In the genomic region with DNA sequence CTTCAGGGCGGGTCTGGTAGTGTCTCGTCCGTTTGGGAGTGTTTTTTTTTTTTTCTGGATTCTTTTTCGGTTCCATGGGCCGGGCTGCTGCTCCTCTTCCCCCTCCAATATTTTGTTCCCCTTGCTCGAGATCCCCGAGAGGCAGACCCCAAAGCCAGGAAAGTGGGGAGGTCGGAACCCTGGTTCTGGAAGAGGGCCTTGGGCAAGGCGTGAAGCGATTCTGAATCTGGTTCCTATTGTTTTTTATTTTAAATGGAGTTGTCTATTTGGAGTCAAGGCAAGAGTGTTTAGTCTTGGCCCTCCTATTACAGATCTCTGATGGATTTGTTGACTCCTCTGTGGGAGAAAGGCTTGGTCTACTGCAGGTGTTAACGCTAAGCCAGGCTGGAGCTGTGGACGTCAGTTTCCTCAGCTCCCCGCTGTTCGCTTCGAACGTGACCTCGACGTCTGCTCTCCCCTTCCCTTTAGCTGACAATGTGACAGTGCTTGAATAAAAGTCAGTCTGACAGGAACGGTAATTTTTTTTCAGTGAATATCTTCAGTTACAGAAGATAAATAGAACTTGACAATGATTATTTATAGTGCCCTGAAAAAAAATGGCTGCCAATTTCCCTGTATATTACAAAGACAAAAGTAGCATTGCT, we compare ENCODE assay signal across 1 cellular context.
TF ChIP-seq lines count a peak whose summit lies in the region.

No MANE protein-coding gene starts in this region.

TF ChIP-seq in HepG2, 621 proteins besides CTCF, POLR2A, EP300 and RAD21 (continued from another document and continues in another):
- TF ChIP-seq, protein P1, sequence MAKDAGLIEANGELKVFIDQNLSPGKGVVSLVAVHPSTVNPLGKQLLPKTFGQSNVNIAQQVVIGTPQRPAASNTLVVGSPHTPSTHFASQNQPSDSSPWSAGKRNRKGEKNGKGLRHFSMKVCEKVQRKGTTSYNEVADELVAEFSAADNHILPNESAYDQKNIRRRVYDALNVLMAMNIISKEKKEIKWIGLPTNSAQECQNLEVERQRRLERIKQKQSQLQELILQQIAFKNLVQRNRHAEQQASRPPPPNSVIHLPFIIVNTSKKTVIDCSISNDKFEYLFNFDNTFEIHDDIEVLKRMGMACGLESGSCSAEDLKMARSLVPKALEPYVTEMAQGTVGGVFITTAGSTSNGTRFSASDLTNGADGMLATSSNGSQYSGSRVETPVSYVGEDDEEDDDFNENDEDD (CRISPR knock-in tag; IDR thresholded peaks at IDR 0.05; ENCODE audit: borderline replicate concordance): 0 out of 2 replicates have a peak, but pooled peaks have one; percentile 52
- TF ChIP-seq GLI4 (CRISPR knock-in tag; IDR thresholded peaks at IDR 0.05; ENCODE audit: borderline replicate concordance) (0 out of 2 replicates have a peak, but pooled peaks have one; percentile 23), MTF2 (CRISPR knock-in tag; IDR thresholded peaks at IDR 0.05; ENCODE audit: borderline replicate concordance) (no peak), ZNF720 (CRISPR knock-in tag; IDR thresholded peaks at IDR 0.05) (no peak), ZNF709 (CRISPR knock-in tag; IDR thresholded peaks at IDR 0.05) (0 out of 2 replicates have a peak, but pooled peaks have one; percentile 48), FLYWCH1 (CRISPR knock-in tag; IDR thresholded peaks at IDR 0.05) (0 out of 2 replicates have a peak, but pooled peaks have one; percentile 20), ATF1 (CRISPR knock-in tag; IDR thresholded peaks at IDR 0.05) (peak; percentile 12; the same call in 1 of the 2 replicates), ZNF563 (CRISPR knock-in tag; IDR thresholded peaks at IDR 0.05) (peak; percentile 55; the same call in 1 of the 2 replicates), NFKBIZ (CRISPR knock-in tag; IDR thresholded peaks at IDR 0.05) (no peak), ZNF878 (CRISPR knock-in tag; IDR thresholded peaks at IDR 0.05) (peak; percentile 62; the same call in 1 of the 2 replicates), ZNF432 (CRISPR knock-in tag; IDR thresholded peaks at IDR 0.05; ENCODE audit: borderline replicate concordance) (no peak), HNRNPK (IDR thresholded peaks at IDR 0.05; ENCODE audit: low read depth, low read length, poor library complexity, severe bottlenecking) (no peak), ZNF282 (IDR thresholded peaks at IDR 0.05; ENCODE audit: partially characterized antibody) (no peak), ZNF782 (CRISPR knock-in tag; IDR thresholded peaks at IDR 0.05; ENCODE audit: borderline replicate concordance) (0 out of 2 replicates have a peak, but pooled peaks have one; percentile 17), ZNF264 (CRISPR knock-in tag; IDR thresholded peaks at IDR 0.05) (no peak), ZNF781 (CRISPR knock-in tag; IDR thresholded peaks at IDR 0.05; ENCODE audit: borderline replicate concordance, not compliant biosample characterization) (peak; percentile 88), HDAC2 (CRISPR knock-in tag; IDR thresholded peaks at IDR 0.05) (no peak), NCOA1 (CRISPR knock-in tag; IDR thresholded peaks at IDR 0.05) (0 out of 2 replicates have a peak, but pooled peaks have one; percentile 3), YY1 (IDR thresholded peaks at IDR 0.05; ENCODE audit: insufficient read depth, insufficient replicate concordance, low read depth, low read length) (peak; percentile 70)
- TF ChIP-seq, protein P2, sequence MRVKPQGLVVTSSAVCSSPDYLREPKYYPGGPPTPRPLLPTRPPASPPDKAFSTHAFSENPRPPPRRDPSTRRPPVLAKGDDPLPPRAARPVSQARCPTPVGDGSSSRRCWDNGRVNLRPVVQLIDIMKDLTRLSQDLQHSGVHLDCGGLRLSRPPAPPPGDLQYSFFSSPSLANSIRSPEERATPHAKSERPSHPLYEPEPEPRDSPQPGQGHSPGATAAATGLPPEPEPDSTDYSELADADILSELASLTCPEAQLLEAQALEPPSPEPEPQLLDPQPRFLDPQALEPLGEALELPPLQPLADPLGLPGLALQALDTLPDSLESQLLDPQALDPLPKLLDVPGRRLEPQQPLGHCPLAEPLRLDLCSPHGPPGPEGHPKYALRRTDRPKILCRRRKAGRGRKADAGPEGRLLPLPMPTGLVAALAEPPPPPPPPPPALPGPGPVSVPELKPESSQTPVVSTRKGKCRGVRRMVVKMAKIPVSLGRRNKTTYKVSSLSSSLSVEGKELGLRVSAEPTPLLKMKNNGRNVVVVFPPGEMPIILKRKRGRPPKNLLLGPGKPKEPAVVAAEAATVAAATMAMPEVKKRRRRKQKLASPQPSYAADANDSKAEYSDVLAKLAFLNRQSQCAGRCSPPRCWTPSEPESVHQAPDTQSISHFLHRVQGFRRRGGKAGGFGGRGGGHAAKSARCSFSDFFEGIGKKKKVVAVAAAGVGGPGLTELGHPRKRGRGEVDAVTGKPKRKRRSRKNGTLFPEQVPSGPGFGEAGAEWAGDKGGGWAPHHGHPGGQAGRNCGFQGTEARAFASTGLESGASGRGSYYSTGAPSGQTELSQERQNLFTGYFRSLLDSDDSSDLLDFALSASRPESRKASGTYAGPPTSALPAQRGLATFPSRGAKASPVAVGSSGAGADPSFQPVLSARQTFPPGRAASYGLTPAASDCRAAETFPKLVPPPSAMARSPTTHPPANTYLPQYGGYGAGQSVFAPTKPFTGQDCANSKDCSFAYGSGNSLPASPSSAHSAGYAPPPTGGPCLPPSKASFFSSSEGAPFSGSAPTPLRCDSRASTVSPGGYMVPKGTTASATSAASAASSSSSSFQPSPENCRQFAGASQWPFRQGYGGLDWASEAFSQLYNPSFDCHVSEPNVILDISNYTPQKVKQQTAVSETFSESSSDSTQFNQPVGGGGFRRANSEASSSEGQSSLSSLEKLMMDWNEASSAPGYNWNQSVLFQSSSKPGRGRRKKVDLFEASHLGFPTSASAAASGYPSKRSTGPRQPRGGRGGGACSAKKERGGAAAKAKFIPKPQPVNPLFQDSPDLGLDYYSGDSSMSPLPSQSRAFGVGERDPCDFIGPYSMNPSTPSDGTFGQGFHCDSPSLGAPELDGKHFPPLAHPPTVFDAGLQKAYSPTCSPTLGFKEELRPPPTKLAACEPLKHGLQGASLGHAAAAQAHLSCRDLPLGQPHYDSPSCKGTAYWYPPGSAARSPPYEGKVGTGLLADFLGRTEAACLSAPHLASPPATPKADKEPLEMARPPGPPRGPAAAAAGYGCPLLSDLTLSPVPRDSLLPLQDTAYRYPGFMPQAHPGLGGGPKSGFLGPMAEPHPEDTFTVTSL (CRISPR knock-in tag; IDR thresholded peaks at IDR 0.05; ENCODE audit: borderline replicate concordance): peak; percentile 35; the same call in 1 of the 2 replicates
- TF ChIP-seq, protein P3, sequence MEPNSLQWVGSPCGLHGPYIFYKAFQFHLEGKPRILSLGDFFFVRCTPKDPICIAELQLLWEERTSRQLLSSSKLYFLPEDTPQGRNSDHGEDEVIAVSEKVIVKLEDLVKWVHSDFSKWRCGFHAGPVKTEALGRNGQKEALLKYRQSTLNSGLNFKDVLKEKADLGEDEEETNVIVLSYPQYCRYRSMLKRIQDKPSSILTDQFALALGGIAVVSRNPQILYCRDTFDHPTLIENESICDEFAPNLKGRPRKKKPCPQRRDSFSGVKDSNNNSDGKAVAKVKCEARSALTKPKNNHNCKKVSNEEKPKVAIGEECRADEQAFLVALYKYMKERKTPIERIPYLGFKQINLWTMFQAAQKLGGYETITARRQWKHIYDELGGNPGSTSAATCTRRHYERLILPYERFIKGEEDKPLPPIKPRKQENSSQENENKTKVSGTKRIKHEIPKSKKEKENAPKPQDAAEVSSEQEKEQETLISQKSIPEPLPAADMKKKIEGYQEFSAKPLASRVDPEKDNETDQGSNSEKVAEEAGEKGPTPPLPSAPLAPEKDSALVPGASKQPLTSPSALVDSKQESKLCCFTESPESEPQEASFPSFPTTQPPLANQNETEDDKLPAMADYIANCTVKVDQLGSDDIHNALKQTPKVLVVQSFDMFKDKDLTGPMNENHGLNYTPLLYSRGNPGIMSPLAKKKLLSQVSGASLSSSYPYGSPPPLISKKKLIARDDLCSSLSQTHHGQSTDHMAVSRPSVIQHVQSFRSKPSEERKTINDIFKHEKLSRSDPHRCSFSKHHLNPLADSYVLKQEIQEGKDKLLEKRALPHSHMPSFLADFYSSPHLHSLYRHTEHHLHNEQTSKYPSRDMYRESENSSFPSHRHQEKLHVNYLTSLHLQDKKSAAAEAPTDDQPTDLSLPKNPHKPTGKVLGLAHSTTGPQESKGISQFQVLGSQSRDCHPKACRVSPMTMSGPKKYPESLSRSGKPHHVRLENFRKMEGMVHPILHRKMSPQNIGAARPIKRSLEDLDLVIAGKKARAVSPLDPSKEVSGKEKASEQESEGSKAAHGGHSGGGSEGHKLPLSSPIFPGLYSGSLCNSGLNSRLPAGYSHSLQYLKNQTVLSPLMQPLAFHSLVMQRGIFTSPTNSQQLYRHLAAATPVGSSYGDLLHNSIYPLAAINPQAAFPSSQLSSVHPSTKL (CRISPR knock-in tag; IDR thresholded peaks at IDR 0.05): 0 out of 2 replicates have a peak, but pooled peaks have one; percentile 27
- TF ChIP-seq, protein P4, sequence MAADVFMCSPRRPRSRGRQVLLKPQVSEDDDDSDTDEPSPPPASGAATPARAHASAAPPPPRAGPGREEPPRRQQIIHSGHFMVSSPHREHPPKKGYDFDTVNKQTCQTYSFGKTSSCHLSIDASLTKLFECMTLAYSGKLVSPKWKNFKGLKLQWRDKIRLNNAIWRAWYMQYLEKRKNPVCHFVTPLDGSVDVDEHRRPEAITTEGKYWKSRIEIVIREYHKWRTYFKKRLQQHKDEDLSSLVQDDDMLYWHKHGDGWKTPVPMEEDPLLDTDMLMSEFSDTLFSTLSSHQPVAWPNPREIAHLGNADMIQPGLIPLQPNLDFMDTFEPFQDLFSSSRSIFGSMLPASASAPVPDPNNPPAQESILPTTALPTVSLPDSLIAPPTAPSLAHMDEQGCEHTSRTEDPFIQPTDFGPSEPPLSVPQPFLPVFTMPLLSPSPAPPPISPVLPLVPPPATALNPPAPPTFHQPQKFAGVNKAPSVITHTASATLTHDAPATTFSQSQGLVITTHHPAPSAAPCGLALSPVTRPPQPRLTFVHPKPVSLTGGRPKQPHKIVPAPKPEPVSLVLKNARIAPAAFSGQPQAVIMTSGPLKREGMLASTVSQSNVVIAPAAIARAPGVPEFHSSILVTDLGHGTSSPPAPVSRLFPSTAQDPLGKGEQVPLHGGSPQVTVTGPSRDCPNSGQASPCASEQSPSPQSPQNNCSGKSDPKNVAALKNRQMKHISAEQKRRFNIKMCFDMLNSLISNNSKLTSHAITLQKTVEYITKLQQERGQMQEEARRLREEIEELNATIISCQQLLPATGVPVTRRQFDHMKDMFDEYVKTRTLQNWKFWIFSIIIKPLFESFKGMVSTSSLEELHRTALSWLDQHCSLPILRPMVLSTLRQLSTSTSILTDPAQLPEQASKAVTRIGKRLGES (CRISPR knock-in tag; IDR thresholded peaks at IDR 0.05; ENCODE audit: borderline replicate concordance): no peak
- TF ChIP-seq, protein P5, sequence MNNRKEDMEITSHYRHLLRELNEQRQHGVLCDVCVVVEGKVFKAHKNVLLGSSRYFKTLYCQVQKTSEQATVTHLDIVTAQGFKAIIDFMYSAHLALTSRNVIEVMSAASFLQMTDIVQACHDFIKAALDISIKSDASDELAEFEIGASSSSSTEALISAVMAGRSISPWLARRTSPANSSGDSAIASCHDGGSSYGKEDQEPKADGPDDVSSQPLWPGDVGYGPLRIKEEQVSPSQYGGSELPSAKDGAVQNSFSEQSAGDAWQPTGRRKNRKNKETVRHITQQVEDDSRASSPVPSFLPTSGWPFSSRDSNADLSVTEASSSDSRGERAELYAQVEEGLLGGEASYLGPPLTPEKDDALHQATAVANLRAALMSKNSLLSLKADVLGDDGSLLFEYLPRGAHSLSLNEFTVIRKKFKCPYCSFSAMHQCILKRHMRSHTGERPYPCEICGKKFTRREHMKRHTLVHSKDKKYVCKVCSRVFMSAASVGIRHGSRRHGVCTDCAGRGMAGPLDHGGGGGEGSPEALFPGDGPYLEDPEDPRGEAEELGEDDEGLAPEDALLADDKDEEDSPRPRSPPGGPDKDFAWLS (CRISPR knock-in tag; IDR thresholded peaks at IDR 0.05; ENCODE audit: borderline replicate concordance): 0 out of 2 replicates have a peak, but pooled peaks have one; percentile 29
- TF ChIP-seq, protein P6, sequence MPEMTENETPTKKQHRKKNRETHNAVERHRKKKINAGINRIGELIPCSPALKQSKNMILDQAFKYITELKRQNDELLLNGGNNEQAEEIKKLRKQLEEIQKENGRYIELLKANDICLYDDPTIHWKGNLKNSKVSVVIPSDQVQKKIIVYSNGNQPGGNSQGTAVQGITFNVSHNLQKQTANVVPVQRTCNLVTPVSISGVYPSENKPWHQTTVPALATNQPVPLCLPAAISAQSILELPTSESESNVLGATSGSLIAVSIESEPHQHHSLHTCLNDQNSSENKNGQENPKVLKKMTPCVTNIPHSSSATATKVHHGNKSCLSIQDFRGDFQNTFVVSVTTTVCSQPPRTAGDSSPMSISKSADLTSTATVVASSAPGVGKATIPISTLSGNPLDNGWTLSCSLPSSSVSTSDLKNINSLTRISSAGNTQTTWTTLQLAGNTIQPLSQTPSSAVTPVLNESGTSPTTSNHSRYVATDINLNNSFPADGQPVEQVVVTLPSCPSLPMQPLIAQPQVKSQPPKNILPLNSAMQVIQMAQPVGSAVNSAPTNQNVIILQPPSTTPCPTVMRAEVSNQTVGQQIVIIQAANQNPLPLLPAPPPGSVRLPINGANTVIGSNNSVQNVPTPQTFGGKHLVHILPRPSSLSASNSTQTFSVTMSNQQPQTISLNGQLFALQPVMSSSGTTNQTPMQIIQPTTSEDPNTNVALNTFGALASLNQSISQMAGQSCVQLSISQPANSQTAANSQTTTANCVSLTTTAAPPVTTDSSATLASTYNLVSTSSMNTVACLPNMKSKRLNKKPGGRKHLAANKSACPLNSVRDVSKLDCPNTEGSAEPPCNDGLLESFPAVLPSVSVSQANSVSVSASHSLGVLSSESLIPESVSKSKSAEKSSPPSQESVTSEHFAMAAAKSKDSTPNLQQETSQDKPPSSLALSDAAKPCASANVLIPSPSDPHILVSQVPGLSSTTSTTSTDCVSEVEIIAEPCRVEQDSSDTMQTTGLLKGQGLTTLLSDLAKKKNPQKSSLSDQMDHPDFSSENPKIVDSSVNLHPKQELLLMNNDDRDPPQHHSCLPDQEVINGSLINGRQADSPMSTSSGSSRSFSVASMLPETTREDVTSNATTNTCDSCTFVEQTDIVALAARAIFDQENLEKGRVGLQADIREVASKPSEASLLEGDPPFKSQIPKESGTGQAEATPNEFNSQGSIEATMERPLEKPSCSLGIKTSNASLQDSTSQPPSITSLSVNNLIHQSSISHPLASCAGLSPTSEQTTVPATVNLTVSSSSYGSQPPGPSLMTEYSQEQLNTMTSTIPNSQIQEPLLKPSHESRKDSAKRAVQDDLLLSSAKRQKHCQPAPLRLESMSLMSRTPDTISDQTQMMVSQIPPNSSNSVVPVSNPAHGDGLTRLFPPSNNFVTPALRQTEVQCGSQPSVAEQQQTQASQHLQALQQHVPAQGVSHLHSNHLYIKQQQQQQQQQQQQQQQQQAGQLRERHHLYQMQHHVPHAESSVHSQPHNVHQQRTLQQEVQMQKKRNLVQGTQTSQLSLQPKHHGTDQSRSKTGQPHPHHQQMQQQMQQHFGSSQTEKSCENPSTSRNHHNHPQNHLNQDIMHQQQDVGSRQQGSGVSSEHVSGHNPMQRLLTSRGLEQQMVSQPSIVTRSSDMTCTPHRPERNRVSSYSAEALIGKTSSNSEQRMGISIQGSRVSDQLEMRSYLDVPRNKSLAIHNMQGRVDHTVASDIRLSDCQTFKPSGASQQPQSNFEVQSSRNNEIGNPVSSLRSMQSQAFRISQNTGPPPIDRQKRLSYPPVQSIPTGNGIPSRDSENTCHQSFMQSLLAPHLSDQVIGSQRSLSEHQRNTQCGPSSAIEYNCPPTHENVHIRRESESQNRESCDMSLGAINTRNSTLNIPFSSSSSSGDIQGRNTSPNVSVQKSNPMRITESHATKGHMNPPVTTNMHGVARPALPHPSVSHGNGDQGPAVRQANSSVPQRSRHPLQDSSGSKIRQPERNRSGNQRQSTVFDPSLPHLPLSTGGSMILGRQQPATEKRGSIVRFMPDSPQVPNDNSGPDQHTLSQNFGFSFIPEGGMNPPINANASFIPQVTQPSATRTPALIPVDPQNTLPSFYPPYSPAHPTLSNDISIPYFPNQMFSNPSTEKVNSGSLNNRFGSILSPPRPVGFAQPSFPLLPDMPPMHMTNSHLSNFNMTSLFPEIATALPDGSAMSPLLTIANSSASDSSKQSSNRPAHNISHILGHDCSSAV (CRISPR knock-in tag; IDR thresholded peaks at IDR 0.05; ENCODE audit: borderline replicate concordance): 0 out of 2 replicates have a peak, but pooled peaks have one; percentile 24
